In the genomic region with DNA sequence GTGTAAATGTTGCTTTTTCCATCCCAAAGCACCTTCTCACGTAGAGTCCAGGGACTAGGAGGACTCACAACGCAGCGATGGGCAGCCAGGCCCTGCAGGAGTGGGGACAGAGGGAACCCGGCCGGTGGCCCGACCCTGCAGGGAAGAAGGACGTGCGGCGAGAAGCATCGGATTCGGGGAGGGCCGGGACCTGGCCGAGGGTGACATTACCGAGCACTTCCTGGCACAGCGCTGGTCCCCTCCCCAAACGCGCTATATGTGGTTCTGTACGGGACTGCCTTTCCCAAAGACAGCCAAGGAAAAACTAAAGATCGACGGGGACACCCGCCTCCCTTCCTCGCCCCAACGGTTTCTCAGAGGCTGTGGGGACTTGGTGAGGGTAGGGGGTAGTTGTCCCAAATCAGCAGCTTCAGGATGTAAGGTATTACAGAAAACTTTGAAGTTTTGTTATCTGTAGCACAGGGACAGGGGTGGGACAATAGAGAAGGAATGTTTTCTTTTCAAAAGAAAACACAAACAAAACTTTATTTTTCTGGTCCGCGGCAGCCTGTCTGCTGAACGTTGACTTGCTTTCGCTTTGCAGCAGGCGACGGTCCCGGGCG, we compare ENCODE assay signal across 2 cellular contexts.
TF ChIP-seq lines count a peak whose summit lies in the region.

No MANE protein-coding gene starts in this region.

TF ChIP-seq in SK-N-SH treated with all-trans-retinoic acid at 6 μM for 48 hours, 23 proteins besides CTCF, POLR2A, EP300 and RAD21 (continued from another document):
- TF ChIP-seq, protein P1, sequence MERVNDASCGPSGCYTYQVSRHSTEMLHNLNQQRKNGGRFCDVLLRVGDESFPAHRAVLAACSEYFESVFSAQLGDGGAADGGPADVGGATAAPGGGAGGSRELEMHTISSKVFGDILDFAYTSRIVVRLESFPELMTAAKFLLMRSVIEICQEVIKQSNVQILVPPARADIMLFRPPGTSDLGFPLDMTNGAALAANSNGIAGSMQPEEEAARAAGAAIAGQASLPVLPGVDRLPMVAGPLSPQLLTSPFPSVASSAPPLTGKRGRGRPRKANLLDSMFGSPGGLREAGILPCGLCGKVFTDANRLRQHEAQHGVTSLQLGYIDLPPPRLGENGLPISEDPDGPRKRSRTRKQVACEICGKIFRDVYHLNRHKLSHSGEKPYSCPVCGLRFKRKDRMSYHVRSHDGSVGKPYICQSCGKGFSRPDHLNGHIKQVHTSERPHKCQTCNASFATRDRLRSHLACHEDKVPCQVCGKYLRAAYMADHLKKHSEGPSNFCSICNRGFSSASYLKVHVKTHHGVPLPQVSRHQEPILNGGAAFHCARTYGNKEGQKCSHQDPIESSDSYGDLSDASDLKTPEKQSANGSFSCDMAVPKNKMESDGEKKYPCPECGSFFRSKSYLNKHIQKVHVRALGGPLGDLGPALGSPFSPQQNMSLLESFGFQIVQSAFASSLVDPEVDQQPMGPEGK (CRISPR knock-in tag; IDR thresholded peaks at IDR 0.05; ENCODE audit: borderline replicate concordance), result no peak
- TF ChIP-seq ZNF8 (CRISPR knock-in tag; IDR thresholded peaks at IDR 0.05) (no peak), PPARA (CRISPR knock-in tag; IDR thresholded peaks at IDR 0.05; ENCODE audit: borderline replicate concordance) (no peak), TCF4 (CRISPR knock-in tag; IDR thresholded peaks at IDR 0.05; ENCODE audit: borderline replicate concordance) (no peak), RARB (CRISPR knock-in tag; IDR thresholded peaks at IDR 0.05) (no peak), ZNF565 (CRISPR knock-in tag; conservative IDR thresholded peaks at IDR 0.05; ENCODE audit: low read depth) (no peak)
- TF ChIP-seq, protein P2, sequence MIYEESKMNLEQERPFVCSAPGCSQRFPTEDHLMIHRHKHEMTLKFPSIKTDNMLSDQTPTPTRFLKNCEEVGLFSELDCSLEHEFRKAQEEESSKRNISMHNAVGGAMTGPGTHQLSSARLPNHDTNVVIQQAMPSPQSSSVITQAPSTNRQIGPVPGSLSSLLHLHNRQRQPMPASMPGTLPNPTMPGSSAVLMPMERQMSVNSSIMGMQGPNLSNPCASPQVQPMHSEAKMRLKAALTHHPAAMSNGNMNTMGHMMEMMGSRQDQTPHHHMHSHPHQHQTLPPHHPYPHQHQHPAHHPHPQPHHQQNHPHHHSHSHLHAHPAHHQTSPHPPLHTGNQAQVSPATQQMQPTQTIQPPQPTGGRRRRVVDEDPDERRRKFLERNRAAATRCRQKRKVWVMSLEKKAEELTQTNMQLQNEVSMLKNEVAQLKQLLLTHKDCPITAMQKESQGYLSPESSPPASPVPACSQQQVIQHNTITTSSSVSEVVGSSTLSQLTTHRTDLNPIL (CRISPR knock-in tag; IDR thresholded peaks at IDR 0.05; ENCODE audit: low read depth), result no peak
- TF ChIP-seq, protein P3, sequence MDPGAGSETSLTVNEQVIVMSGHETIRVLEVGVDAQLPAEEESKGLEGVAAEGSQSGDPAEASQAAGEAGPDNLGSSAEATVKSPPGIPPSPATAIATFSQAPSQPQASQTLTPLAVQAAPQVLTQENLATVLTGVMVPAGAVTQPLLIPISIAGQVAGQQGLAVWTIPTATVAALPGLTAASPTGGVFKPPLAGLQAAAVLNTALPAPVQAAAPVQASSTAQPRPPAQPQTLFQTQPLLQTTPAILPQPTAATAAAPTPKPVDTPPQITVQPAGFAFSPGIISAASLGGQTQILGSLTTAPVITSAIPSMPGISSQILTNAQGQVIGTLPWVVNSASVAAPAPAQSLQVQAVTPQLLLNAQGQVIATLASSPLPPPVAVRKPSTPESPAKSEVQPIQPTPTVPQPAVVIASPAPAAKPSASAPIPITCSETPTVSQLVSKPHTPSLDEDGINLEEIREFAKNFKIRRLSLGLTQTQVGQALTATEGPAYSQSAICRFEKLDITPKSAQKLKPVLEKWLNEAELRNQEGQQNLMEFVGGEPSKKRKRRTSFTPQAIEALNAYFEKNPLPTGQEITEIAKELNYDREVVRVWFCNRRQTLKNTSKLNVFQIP (CRISPR knock-in tag; IDR thresholded peaks at IDR 0.05; ENCODE audit: borderline replicate concordance, low read depth), result no peak
- TF ChIP-seq, protein P4, sequence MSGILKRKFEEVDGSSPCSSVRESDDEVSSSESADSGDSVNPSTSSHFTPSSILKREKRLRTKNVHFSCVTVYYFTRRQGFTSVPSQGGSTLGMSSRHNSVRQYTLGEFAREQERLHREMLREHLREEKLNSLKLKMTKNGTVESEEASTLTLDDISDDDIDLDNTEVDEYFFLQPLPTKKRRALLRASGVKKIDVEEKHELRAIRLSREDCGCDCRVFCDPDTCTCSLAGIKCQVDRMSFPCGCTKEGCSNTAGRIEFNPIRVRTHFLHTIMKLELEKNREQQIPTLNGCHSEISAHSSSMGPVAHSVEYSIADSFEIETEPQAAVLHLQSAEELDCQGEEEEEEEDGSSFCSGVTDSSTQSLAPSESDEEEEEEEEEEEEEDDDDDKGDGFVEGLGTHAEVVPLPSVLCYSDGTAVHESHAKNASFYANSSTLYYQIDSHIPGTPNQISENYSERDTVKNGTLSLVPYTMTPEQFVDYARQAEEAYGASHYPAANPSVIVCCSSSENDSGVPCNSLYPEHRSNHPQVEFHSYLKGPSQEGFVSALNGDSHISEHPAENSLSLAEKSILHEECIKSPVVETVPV (CRISPR knock-in tag; IDR thresholded peaks at IDR 0.05), result no peak

TF ChIP-seq in K562, 482 proteins besides CTCF, POLR2A, EP300 and RAD21 (continued from another document):
- TF ChIP-seq, protein P5, sequence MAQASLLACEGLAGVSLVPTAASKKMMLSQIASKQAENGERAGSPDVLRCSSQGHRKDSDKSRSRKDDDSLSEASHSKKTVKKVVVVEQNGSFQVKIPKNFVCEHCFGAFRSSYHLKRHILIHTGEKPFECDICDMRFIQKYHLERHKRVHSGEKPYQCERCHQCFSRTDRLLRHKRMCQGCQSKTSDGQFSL (CRISPR knock-in tag; IDR thresholded peaks at IDR 0.05), result no peak
- TF ChIP-seq, protein P5 (tag; IDR thresholded peaks at IDR 0.05), result 0 out of 4 replicates have a peak, but pooled peaks of 1 of the 2 experiments have one; percentile 10
- no peak for TF ChIP-seq LARP7 (IDR thresholded peaks at IDR 0.05)
- peak; percentile 48; the same call in 1 of the 2 replicates for TF ChIP-seq FOXM1 (IDR thresholded peaks at IDR 0.05; ENCODE audit: low read depth)
- TF ChIP-seq FOXM1 (CRISPR knock-in tag; IDR thresholded peaks at IDR 0.05; ENCODE audit: low read depth), result no peak
- TF ChIP-seq RAD51 (IDR thresholded peaks at IDR 0.05; ENCODE audit: borderline replicate concordance, low read depth), result no peak
- TF ChIP-seq, protein P6, sequence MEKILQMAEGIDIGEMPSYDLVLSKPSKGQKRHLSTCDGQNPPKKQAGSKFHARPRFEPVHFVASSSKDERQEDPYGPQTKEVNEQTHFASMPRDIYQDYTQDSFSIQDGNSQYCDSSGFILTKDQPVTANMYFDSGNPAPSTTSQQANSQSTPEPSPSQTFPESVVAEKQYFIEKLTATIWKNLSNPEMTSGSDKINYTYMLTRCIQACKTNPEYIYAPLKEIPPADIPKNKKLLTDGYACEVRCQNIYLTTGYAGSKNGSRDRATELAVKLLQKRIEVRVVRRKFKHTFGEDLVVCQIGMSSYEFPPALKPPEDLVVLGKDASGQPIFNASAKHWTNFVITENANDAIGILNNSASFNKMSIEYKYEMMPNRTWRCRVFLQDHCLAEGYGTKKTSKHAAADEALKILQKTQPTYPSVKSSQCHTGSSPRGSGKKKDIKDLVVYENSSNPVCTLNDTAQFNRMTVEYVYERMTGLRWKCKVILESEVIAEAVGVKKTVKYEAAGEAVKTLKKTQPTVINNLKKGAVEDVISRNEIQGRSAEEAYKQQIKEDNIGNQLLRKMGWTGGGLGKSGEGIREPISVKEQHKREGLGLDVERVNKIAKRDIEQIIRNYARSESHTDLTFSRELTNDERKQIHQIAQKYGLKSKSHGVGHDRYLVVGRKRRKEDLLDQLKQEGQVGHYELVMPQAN (IDR thresholded peaks at IDR 0.05; ENCODE audit: borderline replicate concordance), result peak; percentile 33; the same call in 1 of the 2 replicates
- no peak for TF ChIP-seq PTRF (tag; IDR thresholded peaks at IDR 0.05)
- TF ChIP-seq, protein P7, sequence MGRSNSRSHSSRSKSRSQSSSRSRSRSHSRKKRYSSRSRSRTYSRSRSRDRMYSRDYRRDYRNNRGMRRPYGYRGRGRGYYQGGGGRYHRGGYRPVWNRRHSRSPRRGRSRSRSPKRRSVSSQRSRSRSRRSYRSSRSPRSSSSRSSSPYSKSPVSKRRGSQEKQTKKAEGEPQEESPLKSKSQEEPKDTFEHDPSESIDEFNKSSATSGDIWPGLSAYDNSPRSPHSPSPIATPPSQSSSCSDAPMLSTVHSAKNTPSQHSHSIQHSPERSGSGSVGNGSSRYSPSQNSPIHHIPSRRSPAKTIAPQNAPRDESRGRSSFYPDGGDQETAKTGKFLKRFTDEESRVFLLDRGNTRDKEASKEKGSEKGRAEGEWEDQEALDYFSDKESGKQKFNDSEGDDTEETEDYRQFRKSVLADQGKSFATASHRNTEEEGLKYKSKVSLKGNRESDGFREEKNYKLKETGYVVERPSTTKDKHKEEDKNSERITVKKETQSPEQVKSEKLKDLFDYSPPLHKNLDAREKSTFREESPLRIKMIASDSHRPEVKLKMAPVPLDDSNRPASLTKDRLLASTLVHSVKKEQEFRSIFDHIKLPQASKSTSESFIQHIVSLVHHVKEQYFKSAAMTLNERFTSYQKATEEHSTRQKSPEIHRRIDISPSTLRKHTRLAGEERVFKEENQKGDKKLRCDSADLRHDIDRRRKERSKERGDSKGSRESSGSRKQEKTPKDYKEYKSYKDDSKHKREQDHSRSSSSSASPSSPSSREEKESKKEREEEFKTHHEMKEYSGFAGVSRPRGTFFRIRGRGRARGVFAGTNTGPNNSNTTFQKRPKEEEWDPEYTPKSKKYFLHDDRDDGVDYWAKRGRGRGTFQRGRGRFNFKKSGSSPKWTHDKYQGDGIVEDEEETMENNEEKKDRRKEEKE (IDR thresholded peaks at IDR 0.05; ENCODE audit: borderline replicate concordance in 1 of 2, control insufficient read depth in 1 of 2, low read depth in 2 of 2, low read length in 1 of 2), result no peak
- TF ChIP-seq, protein P8, sequence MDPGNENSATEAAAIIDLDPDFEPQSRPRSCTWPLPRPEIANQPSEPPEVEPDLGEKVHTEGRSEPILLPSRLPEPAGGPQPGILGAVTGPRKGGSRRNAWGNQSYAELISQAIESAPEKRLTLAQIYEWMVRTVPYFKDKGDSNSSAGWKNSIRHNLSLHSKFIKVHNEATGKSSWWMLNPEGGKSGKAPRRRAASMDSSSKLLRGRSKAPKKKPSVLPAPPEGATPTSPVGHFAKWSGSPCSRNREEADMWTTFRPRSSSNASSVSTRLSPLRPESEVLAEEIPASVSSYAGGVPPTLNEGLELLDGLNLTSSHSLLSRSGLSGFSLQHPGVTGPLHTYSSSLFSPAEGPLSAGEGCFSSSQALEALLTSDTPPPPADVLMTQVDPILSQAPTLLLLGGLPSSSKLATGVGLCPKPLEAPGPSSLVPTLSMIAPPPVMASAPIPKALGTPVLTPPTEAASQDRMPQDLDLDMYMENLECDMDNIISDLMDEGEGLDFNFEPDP (CRISPR knock-in tag; IDR thresholded peaks at IDR 0.05), result no peak
- TF ChIP-seq, protein P9, sequence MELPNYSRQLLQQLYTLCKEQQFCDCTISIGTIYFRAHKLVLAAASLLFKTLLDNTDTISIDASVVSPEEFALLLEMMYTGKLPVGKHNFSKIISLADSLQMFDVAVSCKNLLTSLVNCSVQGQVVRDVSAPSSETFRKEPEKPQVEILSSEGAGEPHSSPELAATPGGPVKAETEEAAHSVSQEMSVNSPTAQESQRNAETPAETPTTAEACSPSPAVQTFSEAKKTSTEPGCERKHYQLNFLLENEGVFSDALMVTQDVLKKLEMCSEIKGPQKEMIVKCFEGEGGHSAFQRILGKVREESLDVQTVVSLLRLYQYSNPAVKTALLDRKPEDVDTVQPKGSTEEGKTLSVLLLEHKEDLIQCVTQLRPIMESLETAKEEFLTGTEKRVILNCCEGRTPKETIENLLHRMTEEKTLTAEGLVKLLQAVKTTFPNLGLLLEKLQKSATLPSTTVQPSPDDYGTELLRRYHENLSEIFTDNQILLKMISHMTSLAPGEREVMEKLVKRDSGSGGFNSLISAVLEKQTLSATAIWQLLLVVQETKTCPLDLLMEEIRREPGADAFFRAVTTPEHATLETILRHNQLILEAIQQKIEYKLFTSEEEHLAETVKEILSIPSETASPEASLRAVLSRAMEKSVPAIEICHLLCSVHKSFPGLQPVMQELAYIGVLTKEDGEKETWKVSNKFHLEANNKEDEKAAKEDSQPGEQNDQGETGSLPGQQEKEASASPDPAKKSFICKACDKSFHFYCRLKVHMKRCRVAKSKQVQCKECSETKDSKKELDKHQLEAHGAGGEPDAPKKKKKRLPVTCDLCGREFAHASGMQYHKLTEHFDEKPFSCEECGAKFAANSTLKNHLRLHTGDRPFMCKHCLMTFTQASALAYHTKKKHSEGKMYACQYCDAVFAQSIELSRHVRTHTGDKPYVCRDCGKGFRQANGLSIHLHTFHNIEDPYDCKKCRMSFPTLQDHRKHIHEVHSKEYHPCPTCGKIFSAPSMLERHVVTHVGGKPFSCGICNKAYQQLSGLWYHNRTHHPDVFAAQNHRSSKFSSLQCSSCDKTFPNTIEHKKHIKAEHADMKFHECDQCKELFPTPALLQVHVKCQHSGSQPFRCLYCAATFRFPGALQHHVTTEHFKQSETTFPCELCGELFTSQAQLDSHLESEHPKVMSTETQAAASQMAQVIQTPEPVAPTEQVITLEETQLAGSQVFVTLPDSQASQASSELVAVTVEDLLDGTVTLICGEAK (IDR thresholded peaks at IDR 0.05), result peak; percentile 85
- TF ChIP-seq, protein P9 (CRISPR knock-in tag; IDR thresholded peaks at IDR 0.05), result no peak
- 0 out of 2 replicates have a peak, but pooled peaks have one; percentile 10 for TF ChIP-seq CREB1 (IDR thresholded peaks at IDR 0.05)
- TF ChIP-seq CREB1 (CRISPR knock-in tag; IDR thresholded peaks at IDR 0.05), result no peak
- no peak for TF ChIP-seq KLF1 (tag; IDR thresholded peaks at IDR 0.05)
